Comparison of ENCODE assay signal across 15 cellular contexts in the genomic region with DNA sequence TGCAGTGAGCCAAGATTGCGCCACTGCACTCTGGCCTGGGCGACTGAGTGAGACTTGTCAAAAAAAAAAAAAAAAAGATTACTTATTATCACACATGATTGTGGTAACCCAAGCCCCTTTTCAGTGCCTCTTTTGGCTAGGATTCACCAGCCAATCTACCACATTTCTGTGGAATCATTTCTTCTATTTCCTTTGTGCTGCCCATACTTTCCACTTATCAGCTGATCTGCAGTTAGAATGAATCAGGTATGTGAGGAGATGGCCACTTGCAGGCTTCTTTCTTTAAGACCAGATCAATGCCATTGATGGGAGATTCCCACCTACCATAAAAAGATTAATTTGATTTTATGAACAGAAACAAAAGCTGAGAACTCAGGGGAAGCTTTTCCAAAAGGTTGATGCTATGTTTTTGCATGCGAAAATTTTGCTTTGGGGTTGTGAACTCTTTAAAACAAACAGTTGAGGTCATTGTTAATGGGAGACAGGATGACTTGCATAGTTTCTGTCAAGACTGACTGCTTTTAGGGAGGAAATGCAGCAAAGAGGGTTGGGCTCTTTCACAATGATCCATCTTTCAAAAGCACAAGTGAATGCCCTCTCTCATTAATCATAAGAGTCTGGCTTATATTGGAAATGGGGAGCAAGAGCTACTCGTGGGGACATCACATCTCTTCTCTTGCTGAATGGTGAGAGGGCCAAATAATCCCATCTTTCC.
DNase-seq lines count a peak whose midpoint lies in the region; ATAC-seq, FAIRE-seq and TF ChIP-seq lines count a peak whose summit lies in the region.
"Had no signal": no experiment of that assay in that cellular context is flagged by ENCODE, and none has a peak within 500 bp of the region (broad histone marks: within the 10 kb centered on the region; RNA-seq: fewer than 3 reads in every experiment).

No MANE protein-coding gene starts in this region.

- DNase-seq in ACHN (peak; percentile 6), HT1080 (ENCODE audit: low read depth) (peak; percentile 30), bronchial epithelial cell (ENCODE audit: low read depth) (peak; percentile 80), hepatic stellate cell (ENCODE audit: low spot score) (peak; percentile 36), upper lobe of right lung (no peak), DMS153 treated with DMSO at 0.1 percent for 48 hours (lab: John Stamatoyannopoulos, UW; ENCODE audit: unreplicated experiment) (no peak)
- DNase-seq in activated T-cell treated with anti-CD3 and anti-CD28 coated beads, Interleukin-2, amount 50 U/mL, for 24 hours: no peak
- DNase-seq in activated T-cell treated with anti-CD3 and anti-CD28 coated beads, Interleukin-2, amount 50 U/mL, for 1 hour: no peak
- DNase-seq: activated effector memory CD4-positive, alpha-beta T cell treated with Interleukin-2 at 50 U/mL for 16 hours; caudate nucleus; DMS79 treated with DMSO at 0.1 percent for 48 hours; erythroblast; NCI-H446 treated with DMSO at 0.1 percent for 48 hours; T-helper 17 cell had no signal

- no peak overlapping the region for H3K4me3 Mint-ChIP-seq in activated T-cell treated with anti-CD3 and anti-CD28 coated beads, Interleukin-2, amount 50 U/mL, for 24 hours
- H3K4me3 Mint-ChIP-seq: T-helper 17 cell had no signal

- intact Hi-C loops in upper lobe of right lung (cut with DNase I): no loop called here

- H3K27me3 Mint-ChIP-seq in activated T-cell treated with anti-CD3 and anti-CD28 coated beads, Interleukin-2, amount 50 U/mL, for 24 hours: no peaks in the 10 kb centered on the region
- H3K27me3 Mint-ChIP-seq: T-helper 17 cell had no signal

- no peak overlapping the region for H3K4me3 ChIP-seq in bronchial epithelial cell (ENCODE audit: low read depth, low read length)
- no peak overlapping the region for H3K4me3 ChIP-seq in upper lobe of right lung

- in situ Hi-C loops in ACHN (cut with HindIII; ENCODE audit: low pct_ligation_motif_present, low pct_unique_long_range_greater_than_20kb, low sequenced_read_pairs): no loop called here

- no peaks in the 10 kb centered on the region for H3K9me3 Mint-ChIP-seq in activated T-cell treated with anti-CD3 and anti-CD28 coated beads, Interleukin-2, amount 50 U/mL, for 24 hours

- H3K27ac Mint-ChIP-seq in activated T-cell treated with anti-CD3 and anti-CD28 coated beads, Interleukin-2, amount 50 U/mL, for 24 hours: no peak overlapping the region
- H3K27ac Mint-ChIP-seq: T-helper 17 cell had no signal

- no peaks in the 10 kb centered on the region for H3K4me1 Mint-ChIP-seq in activated T-cell treated with anti-CD3 and anti-CD28 coated beads, Interleukin-2, amount 50 U/mL, for 24 hours (ENCODE audit: low read depth)

- H3K27me3 ChIP-seq in bronchial epithelial cell (ENCODE audit: control insufficient read depth, insufficient read depth, low read length) (no peaks in the 10 kb centered on the region), upper lobe of right lung (no peaks in the 10 kb centered on the region)

- H3K4me1 ChIP-seq in upper lobe of right lung: no peaks in the 10 kb centered on the region
- H3K4me1 ChIP-seq: parathyroid adenoma had no signal

- H3K36me3 Mint-ChIP-seq in activated T-cell treated with anti-CD3 and anti-CD28 coated beads, Interleukin-2, amount 50 U/mL, for 24 hours (ENCODE audit: low read depth): no peaks in the 10 kb centered on the region

- no peak overlapping the region for H3K27ac ChIP-seq in upper lobe of right lung
- H3K27ac ChIP-seq: parathyroid adenoma had no signal

- ATAC-seq in upper lobe of right lung: no peak
- ATAC-seq: T-helper 17 cell had no signal

- no peaks in the 10 kb centered on the region for H3K9me3 ChIP-seq in upper lobe of right lung

- H3K36me3 ChIP-seq in bronchial epithelial cell (ENCODE audit: control insufficient read depth, insufficient read depth, low read length) (no peaks in the 10 kb centered on the region), upper lobe of right lung (no peaks in the 10 kb centered on the region)

- FAIRE-seq in bronchial epithelial cell (lab: Jason Lieb, UNC): no peak

- TF ChIP-seq CTCF in bronchial epithelial cell (IDR thresholded peaks at IDR 0.05; ENCODE audit: insufficient read depth, low read length, severe bottlenecking): no peak
- TF ChIP-seq CTCF in upper lobe of right lung (IDR thresholded peaks at IDR 0.05): no peak

Comparison
In these comparisons a context has a peak if more than half of its experiments do, and no peak if none do; other contexts are left out.
1. DNase-seq: peak in ACHN (single experiment), HT1080 (single experiment), bronchial epithelial cell (single experiment) and hepatic stellate cell (single experiment); none in upper lobe of right lung (single experiment), DMS153 treated with DMSO at 0.1 percent for 48 hours (single experiment), activated T-cell treated with anti-CD3 and anti-CD28 coated beads, Interleukin-2, amount 50 U/mL, for 24 hours (single experiment) and activated T-cell treated with anti-CD3 and anti-CD28 coated beads, Interleukin-2, amount 50 U/mL, for 1 hour (single experiment).